Comparison of ENCODE assay signal across 8 cellular contexts in the genomic region with DNA sequence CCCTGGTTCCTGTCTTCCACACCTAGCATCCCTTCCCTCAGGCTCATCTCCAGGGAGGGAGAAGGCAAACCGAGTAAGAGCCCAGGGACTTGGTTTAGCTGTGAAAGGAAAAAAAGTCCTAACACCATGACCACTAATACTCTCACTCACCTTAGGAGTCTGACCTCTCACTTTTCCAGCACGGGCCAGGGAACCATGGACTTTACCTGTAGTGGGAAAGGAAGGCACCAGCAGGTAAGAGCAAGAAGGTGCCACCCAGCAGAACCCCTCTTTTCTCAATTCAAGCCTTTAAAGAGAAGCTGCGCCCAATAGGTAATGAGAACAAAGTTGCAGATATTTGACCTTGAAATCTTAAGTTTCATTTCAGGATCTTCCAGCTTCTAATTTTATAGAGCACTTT. TPM values are rescaled to one million over a fixed set of nuclear protein-coding genes. Genes with fewer than 3 reads are reported as not detected.
A peak's percentile ranks its signal among the peaks of the same experiment; 100 is the strongest.
DNase-seq lines count a peak whose midpoint lies in the region; ATAC-seq, FAIRE-seq and TF ChIP-seq lines count a peak whose summit lies in the region.

No MANE protein-coding gene starts in this region.

- DNase-seq in activated naive CD4-positive, alpha-beta T cell treated with anti-CD3 and anti-CD28 coated beads, Interleukin-2, amount 10 ng/mL, durations not matched to agents 7 days and 5 days = no peak
- DNase-seq in activated naive CD4-positive, alpha-beta T cell (lab: John Stamatoyannopoulos, UW) = no peak
- DNase-seq in ascending aorta (ENCODE audit: low spot score in 2 of 2) (no peak), lung (ENCODE audit: low spot score) (no peak), type B pancreatic cell (ENCODE audit: extremely low spot score, unreplicated experiment) (no peak), GM03348 (ENCODE audit: low spot score) (no peak), RCC 7860 (ENCODE audit: low spot score) (no peak), SKM-1 treated with dmso at 0.1 percent for 144 hours (lab: John Stamatoyannopoulos, UW; ENCODE audit: unreplicated experiment) (no peak)

- FAIRE-seq in RCC 7860 (lab: Jason Lieb, UNC) = no peak

- no peaks in the 10 kb centered on the region for H3K9me3 Mint-ChIP-seq in activated naive CD4-positive, alpha-beta T cell treated with anti-CD3 and anti-CD28 coated beads, Interleukin-2, amount 10 ng/mL, durations not matched to agents 7 days and 5 days
- no peaks in the 10 kb centered on the region for H3K9me3 Mint-ChIP-seq in type B pancreatic cell

- H3K27me3 Mint-ChIP-seq in activated naive CD4-positive, alpha-beta T cell treated with anti-CD3 and anti-CD28 coated beads, Interleukin-2, amount 10 ng/mL, durations not matched to agents 7 days and 5 days = no peaks in the 10 kb centered on the region
- no peaks in the 10 kb centered on the region for H3K27me3 Mint-ChIP-seq in type B pancreatic cell

- H3K27ac ChIP-seq in ascending aorta = peak overlapping the region; percentile 91 to 96
- peak overlapping the region; percentile 30 to 92 for H3K27ac ChIP-seq in lung (ENCODE audit: low read depth in 1 of 2, low read length in 1 of 2)

- H3K27ac Mint-ChIP-seq in activated naive CD4-positive, alpha-beta T cell treated with anti-CD3 and anti-CD28 coated beads, Interleukin-2, amount 10 ng/mL, durations not matched to agents 7 days and 5 days = peak overlapping the region; percentile 100
- peak overlapping the region; percentile 99 for H3K27ac Mint-ChIP-seq in type B pancreatic cell

- H3K36me3 ChIP-seq in ascending aorta (peaks cover 25 to 52% of the 10 kb centered on the region in 2 donors), lung (ENCODE audit: control insufficient read depth in 2 of 2, insufficient read depth in 2 of 2, low read length in 2 of 2) (peaks cover 15 to 23% of the 10 kb centered on the region in 2 donors)

- H3K4me1 Mint-ChIP-seq in activated naive CD4-positive, alpha-beta T cell treated with anti-CD3 and anti-CD28 coated beads, Interleukin-2, amount 10 ng/mL, durations not matched to agents 7 days and 5 days = peaks cover 61% of the 10 kb centered on the region
- H3K4me1 Mint-ChIP-seq in type B pancreatic cell (ENCODE audit: unreplicated experiment) = peaks cover 16% of the 10 kb centered on the region

- no peak for TF ChIP-seq CTCF in ascending aorta (IDR thresholded peaks at IDR 0.05)
- no peak for TF ChIP-seq CTCF in lung (IDR thresholded peaks at IDR 0.05; ENCODE audit: control extremely low read depth, extremely low read depth)
- TF ChIP-seq CTCF in type B pancreatic cell (conservative IDR thresholded peaks at IDR 0.05) = no peak

- no peaks in the 10 kb centered on the region for H3K9me3 ChIP-seq in ascending aorta
- H3K9me3 ChIP-seq in lung (ENCODE audit: control insufficient read depth in 2 of 2, insufficient read depth in 1 of 2, low read length in 1 of 2) = no peaks in the 10 kb centered on the region

- ATAC-seq in lung (ENCODE audit: insufficient read depth, low FRiP score) = no peak

- H3K4me3 ChIP-seq in ascending aorta (peak overlapping the region; percentile 80 to 91), lung (no peak overlapping the region)

- intact Hi-C loops in ascending aorta (cut with DNase I) = no loop called here

- peak overlapping the region; percentile 97 for H3K4me3 Mint-ChIP-seq in activated naive CD4-positive, alpha-beta T cell treated with anti-CD3 and anti-CD28 coated beads, Interleukin-2, amount 10 ng/mL, durations not matched to agents 7 days and 5 days
- peak overlapping the region; percentile 100 for H3K4me3 Mint-ChIP-seq in type B pancreatic cell

- 86 to 100% methylated on average over 3 of the region's 3 CpGs for WGBS in lung, 2 donors

- H3K4me1 ChIP-seq in ascending aorta = peaks cover 23 to 28% of the 10 kb centered on the region in 2 donors
- H3K4me1 ChIP-seq in lung (ENCODE audit: control insufficient read depth in 2 of 2, insufficient read depth in 2 of 2, low read length in 2 of 2) = peaks cover 7 to 10% of the 10 kb centered on the region in 2 donors

- CTCF ChIA-PET in activated naive CD4-positive, alpha-beta T cell treated with anti-CD3 and anti-CD28 coated beads, Interleukin-2, amount 10 ng/mL, durations not matched to agents 7 days and 5 days (lab: Charles Lee) = interaction anchor here (1.8 to 4.3 kb wide), 3 partner anchors 9 to 60 kb away, joined by 6 to 33 read pairs (median 9); a partner anchor contains a TSS

- H3K36me3 Mint-ChIP-seq in activated naive CD4-positive, alpha-beta T cell treated with anti-CD3 and anti-CD28 coated beads, Interleukin-2, amount 10 ng/mL, durations not matched to agents 7 days and 5 days = peaks cover 54% of the 10 kb centered on the region
- peaks cover 21% of the 10 kb centered on the region for H3K36me3 Mint-ChIP-seq in type B pancreatic cell

- H3K27me3 ChIP-seq in ascending aorta (no peaks in the 10 kb centered on the region), lung (ENCODE audit: control insufficient read depth, insufficient read depth) (no peaks in the 10 kb centered on the region)

RNA-seq across cellular contexts. Expression of a gene that starts 1.1 kb away (rescaled TPM):
- total RNA-seq in ascending aorta (1,253 TPM), lung (100 to 1,000 TPM; 334 to 904 TPM), type B pancreatic cell (ENCODE audit: low replicate concordance) (758 and 795 TPM in 2 replicates)
- polyA plus RNA-seq in lung = 1,000 to 10,000 TPM; 1,051 to 1,580 TPM

RNA-seq across cellular contexts. Expression of a gene that starts 1.3 kb away (rescaled TPM):
- total RNA-seq in ascending aorta = 43.2 TPM
- total RNA-seq in lung = 10 to 100 TPM; 35.6 to 44.3 TPM
- polyA plus RNA-seq in lung = 10 to 100 TPM; 26.3 to 57.2 TPM
- total RNA-seq in type B pancreatic cell (ENCODE audit: low replicate concordance) = 49.1 and 54.8 TPM in 2 replicates

RNA-seq across cellular contexts. Expression of a gene that starts 3.3 kb away (rescaled TPM):
- total RNA-seq in ascending aorta (35.3 TPM), lung (10 to 100 TPM in 1 of 2 donors, 1 to 10 TPM in 1; 6.3 to 19.6 TPM), type B pancreatic cell (ENCODE audit: low replicate concordance) (11.4 and 12.2 TPM in 2 replicates)
- 10 to 100 TPM; 19.3 to 23.7 TPM for polyA plus RNA-seq in lung

RNA-seq across cellular contexts. Expression of a gene that starts 9.2 kb away (rescaled TPM):
- 10.6 TPM for total RNA-seq in ascending aorta
- 10 to 100 TPM; 41.0 to 68.4 TPM for total RNA-seq in lung
- polyA plus RNA-seq in lung = 10 to 100 TPM; 30.3 to 82.7 TPM
- total RNA-seq in type B pancreatic cell (ENCODE audit: low replicate concordance) = 52.2 and 61.3 TPM in 2 replicates

RNA-seq across cellular contexts. Expression of a gene that starts 13.5 kb away (rescaled TPM):
- 229 TPM for total RNA-seq in ascending aorta
- 10 to 100 TPM; 38.8 to 80.7 TPM for total RNA-seq in lung
- polyA plus RNA-seq in lung = 10 to 100 TPM; 31.6 to 36.5 TPM
- 48.6 and 50.6 TPM in 2 replicates for total RNA-seq in type B pancreatic cell (ENCODE audit: low replicate concordance)
